ENCODE assay signal across 11 cellular contexts in the genomic region with DNA sequence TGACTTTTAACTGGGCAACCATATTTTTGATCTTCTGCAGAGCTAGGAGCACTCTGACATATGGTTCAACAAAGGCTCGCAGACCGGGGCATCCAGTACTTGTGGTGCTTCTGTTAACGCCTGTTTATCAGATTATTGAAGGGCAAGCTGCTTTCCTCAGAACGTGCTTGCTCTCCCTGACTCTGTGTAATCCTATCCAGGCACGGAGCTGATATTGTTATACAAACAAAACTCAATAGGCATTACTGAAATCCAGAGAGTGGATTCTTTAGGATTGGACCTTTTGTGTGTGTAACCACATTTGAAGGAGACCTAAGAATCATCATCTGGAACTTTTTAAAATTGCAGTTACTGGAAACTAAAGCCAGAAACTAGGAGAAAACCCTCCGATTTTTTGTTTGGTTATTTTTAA.
A peak's percentile ranks its signal among the peaks of the same experiment; 100 is the strongest.
DNase-seq lines count a peak whose midpoint lies in the region; ATAC-seq and TF ChIP-seq lines count a peak whose summit lies in the region.
"Had no signal": no experiment of that assay in that cellular context is flagged by ENCODE, and none has a peak within 500 bp of the region (broad histone marks: within the 10 kb centered on the region; RNA-seq: fewer than 3 reads in every experiment).

No MANE protein-coding gene starts in this region.

- no peak overlapping the region for H4K8ac ChIP-seq in H9 (replicated peaks; ENCODE audit: insufficient read length, low read depth, low read length)

- no peak overlapping the region for H3K56ac ChIP-seq in H9 (ENCODE audit: insufficient read length, low read depth, low read length)

- H3K9me3 ChIP-seq in H9 (ENCODE audit: control insufficient read depth, low read depth, low read length) (no peaks in the 10 kb centered on the region), gastrocnemius medialis (no peaks in the 10 kb centered on the region), MM.1S (replicated peaks; ENCODE audit: insufficient read depth, low read length) (no peaks in the 10 kb centered on the region)

- no peak overlapping the region for H2BK20ac ChIP-seq in H9 (ENCODE audit: low read depth, low read length, poor library complexity, severe bottlenecking)

- H2BK12ac ChIP-seq in H9 (ENCODE audit: insufficient read length, low read depth, low read length): no peak overlapping the region

- no peak overlapping the region for H2BK15ac ChIP-seq in H9 (ENCODE audit: low read depth, low read length)

- H3K4me1 ChIP-seq in H9 (ENCODE audit: insufficient read depth, low read length): peaks cover 9% of the 10 kb centered on the region; the same call in 1 of the 2 replicates
- peaks cover 75 to 87% of the 10 kb centered on the region in 2 donors for H3K4me1 ChIP-seq in gastrocnemius medialis
- no peaks in the 10 kb centered on the region for H3K4me1 ChIP-seq in MM.1S (ENCODE audit: low read length)

- POLR2A ChIA-PET in activated CD4-positive, alpha-beta T cell treated with anti-CD3 and anti-CD28 coated beads, Interleukin-2, amount 10 ng/mL, durations not matched to agents 7 days and 5 days (lab: Charles Lee): no interaction called here

- intact Hi-C loops in Right ventricle myocardium superior (cut with DNase I): loop anchor here (5.0 kb wide), 1 partner anchor 246 kb away; a partner anchor contains a TSS
- intact Hi-C loops in gastrocnemius medialis (cut with DNase I; ENCODE audit: low total_unique reads): no loop called here

- WGBS in H9 (ENCODE audit: extremely low coverage, insufficient read length, low lambda C conversion rate): no CpG with 5 or more reads among the region's 6 CpGs

- ATAC-seq in Right ventricle myocardium superior (ENCODE audit: poor library complexity) (peak; percentile 61), gastrocnemius medialis (peak in 1 of 2 donors; percentile 18)

- H4K20me1 ChIP-seq in H9 (ENCODE audit: control insufficient read depth, insufficient read depth, insufficient read length) (no peaks in the 10 kb centered on the region), MM.1S (ENCODE audit: insufficient read depth, low read length) (no peaks in the 10 kb centered on the region)

- no peak overlapping the region for H2AK5ac ChIP-seq in H9 (ENCODE audit: insufficient read length, low read length)

- TF ChIP-seq CTCF in H9 (conservative IDR thresholded peaks at IDR 0.05): no peak
- TF ChIP-seq CTCF in gastrocnemius medialis (IDR thresholded peaks at IDR 0.05 in 4 of 5, conservative IDR thresholded peaks at IDR 0.05 in 1 of 5): no peak
- TF ChIP-seq CTCF in MM.1S (IDR thresholded peaks at IDR 0.05; ENCODE audit: low read length): no peak

- no peaks in the 10 kb centered on the region for H3K36me3 Mint-ChIP-seq in H9 (ENCODE audit: insufficient read depth in 1 of 3, low read depth in 3 of 3)
- H3K36me3 Mint-ChIP-seq in activated CD4-positive, alpha-beta T cell treated with anti-CD3 and anti-CD28 coated beads, Interleukin-2, amount 10 ng/mL, durations not matched to agents 7 days and 5 days (ENCODE audit: low read depth): no peaks in the 10 kb centered on the region

- H3F3A ChIP-seq in MM.1S (ENCODE audit: insufficient read depth, low read length): no peaks in the 10 kb centered on the region

- H3K9ac ChIP-seq in H9 (ENCODE audit: extremely low read depth, insufficient read length, low read length) (no peak overlapping the region), MM.1S (ENCODE audit: low read length) (no peak overlapping the region)

- no peak overlapping the region for H3K27ac ChIP-seq in H9 (ENCODE audit: insufficient read length, low read depth, low read length)
- H3K27ac ChIP-seq in gastrocnemius medialis: peak overlapping the region; percentile 45 to 73 (median 57)
- H3K27ac ChIP-seq in MM.1S (ENCODE audit: low read length): no peak overlapping the region

- H3K79me1 ChIP-seq in H9 (ENCODE audit: insufficient read depth, low read depth, low read length, poor library complexity, severe bottlenecking): peaks cover 6% of the 10 kb centered on the region

- H3K36me3 ChIP-seq in gastrocnemius medialis: no peaks in the 10 kb centered on the region
- no peaks in the 10 kb centered on the region for H3K36me3 ChIP-seq in MM.1S (replicated peaks; ENCODE audit: insufficient read depth, low read length)

- no peaks in the 10 kb centered on the region for H3K27me3 Mint-ChIP-seq in H9 (ENCODE audit: low read depth)
- H3K27me3 Mint-ChIP-seq in activated CD4-positive, alpha-beta T cell treated with anti-CD3 and anti-CD28 coated beads, Interleukin-2, amount 10 ng/mL, durations not matched to agents 7 days and 5 days: no peaks in the 10 kb centered on the region
- H3K27me3 Mint-ChIP-seq: stimulated activated naive CD8-positive, alpha-beta T cell treated with anti-CD3 and anti-CD28 coated beads, Interleukin-15, Interleukin-2, amounts not matched to agents 100 ng/mL and 50 ng/mL, for 24 hours had no signal

- no peak overlapping the region for H4K91ac ChIP-seq in H9 (ENCODE audit: insufficient read length, low read depth, low read length)

- H2BK5ac ChIP-seq in H9 (ENCODE audit: insufficient read length, low read length): no peak overlapping the region

- TF ChIP-seq POLR2A in gastrocnemius medialis (IDR thresholded peaks at IDR 0.05): no peak

- H3K79me2 ChIP-seq in H9 (ENCODE audit: insufficient read depth, low read length): peaks cover 14% of the 10 kb centered on the region; the same call in 1 of the 2 replicates
- H3K79me2 ChIP-seq in MM.1S (ENCODE audit: low read length): peaks cover 6% of the 10 kb centered on the region; the same call in 1 of the 2 replicates

- no peaks in the 10 kb centered on the region for H3K27me3 ChIP-seq in H9 (ENCODE audit: insufficient read depth, low read length)
- no peaks in the 10 kb centered on the region for H3K27me3 ChIP-seq in gastrocnemius medialis
- H3K27me3 ChIP-seq in MM.1S (replicated peaks; ENCODE audit: insufficient read depth, low read length): no peaks in the 10 kb centered on the region

- peaks cover 67 to 68% of the 10 kb centered on the region in 2 experiments for H3K4me1 Mint-ChIP-seq in H9
- H3K4me1 Mint-ChIP-seq in activated CD4-positive, alpha-beta T cell treated with anti-CD3 and anti-CD28 coated beads, Interleukin-2, amount 10 ng/mL, durations not matched to agents 7 days and 5 days: no peaks in the 10 kb centered on the region

- no peak overlapping the region for H3K23ac ChIP-seq in H9 (ENCODE audit: insufficient read length, low read depth, low read length)

- H3K4me3 ChIP-seq in gastrocnemius medialis (no peak overlapping the region), MM.1S (ENCODE audit: low read length) (no peak overlapping the region)

- no peak overlapping the region for H3T11ph ChIP-seq in H9 (ENCODE audit: low read length)

- DNase-seq in H9: no peak
- peak; percentile 1 for DNase-seq in NCI-H774 (lab: John Stamatoyannopoulos, UW)
- no peak for DNase-seq in Right ventricle myocardium superior
- DNase-seq in gastrocnemius medialis: no peak
- no peak for DNase-seq in stimulated activated CD4-positive, alpha-beta T cell treated with anti-CD3 and anti-CD28 coated beads, Interleukin-2, amount 100 ng/mL, for 24 hours
- no peak for DNase-seq in activated CD4-positive, alpha-beta T cell treated with anti-CD3 and anti-CD28 coated beads, Interleukin-2, amount 10 ng/mL, durations not matched to agents 7 days and 5 days
- no peak for DNase-seq in foreskin melanocyte
- no peak for DNase-seq in MM.1S
- DNase-seq: activated naive CD4-positive, alpha-beta T cell treated with anti-CD3 and anti-CD28 coated beads, Interleukin-2, amount 50 U/mL, for 16 hours; NCI-H2227 treated with DMSO at 0.1 percent for 48 hours had no signal

- no peak overlapping the region for H3K4ac ChIP-seq in H9 (ENCODE audit: low read depth, low read length)

- no peak overlapping the region for H3K4me2 ChIP-seq in H9 (ENCODE audit: insufficient read depth, insufficient read length, low read length)
- no peak overlapping the region for H3K4me2 ChIP-seq in MM.1S (ENCODE audit: low read depth, low read length)

- no peaks in the 10 kb centered on the region for H3K23me2 ChIP-seq in H9 (ENCODE audit: insufficient read length, low read depth, low read length, poor library complexity, severe bottlenecking)

- H2AFZ ChIP-seq in H9 (ENCODE audit: low read length) (no peak overlapping the region), MM.1S (ENCODE audit: low read length) (no peak overlapping the region)

- CTCF ChIA-PET in activated CD4-positive, alpha-beta T cell treated with anti-CD3 and anti-CD28 coated beads, Interleukin-2, amount 10 ng/mL, durations not matched to agents 7 days and 5 days (lab: Charles Lee): no interaction called here

- no peak overlapping the region for H4K5ac ChIP-seq in H9 (ENCODE audit: insufficient read length, low read depth, low read length)

- no peak overlapping the region for H3K18ac ChIP-seq in H9 (ENCODE audit: insufficient read length, low read depth, low read length)

- H3K9me3 Mint-ChIP-seq in H9: no peaks in the 10 kb centered on the region
- no peaks in the 10 kb centered on the region for H3K9me3 Mint-ChIP-seq in activated CD4-positive, alpha-beta T cell treated with anti-CD3 and anti-CD28 coated beads, Interleukin-2, amount 10 ng/mL, durations not matched to agents 7 days and 5 days
- H3K9me3 Mint-ChIP-seq: stimulated activated naive CD8-positive, alpha-beta T cell treated with anti-CD3 and anti-CD28 coated beads, Interleukin-15, Interleukin-2, amounts not matched to agents 100 ng/mL and 50 ng/mL, for 24 hours had no signal

- H3K9me2 ChIP-seq in MM.1S (replicated peaks; ENCODE audit: insufficient read depth, low read length): no peaks in the 10 kb centered on the region

- H3K27ac Mint-ChIP-seq in H9: peak overlapping the region in 2 of 3 experiments; percentile 37 to 42; a peak in 1 of 7 replicates
- no peak overlapping the region for H3K27ac Mint-ChIP-seq in activated CD4-positive, alpha-beta T cell treated with anti-CD3 and anti-CD28 coated beads, Interleukin-2, amount 10 ng/mL, durations not matched to agents 7 days and 5 days
- H3K27ac Mint-ChIP-seq: stimulated activated naive CD8-positive, alpha-beta T cell treated with anti-CD3 and anti-CD28 coated beads, Interleukin-15, Interleukin-2, amounts not matched to agents 100 ng/mL and 50 ng/mL, for 24 hours had no signal

- H3K4me3 Mint-ChIP-seq in H9: no peak overlapping the region
- H3K4me3 Mint-ChIP-seq in activated CD4-positive, alpha-beta T cell treated with anti-CD3 and anti-CD28 coated beads, Interleukin-2, amount 10 ng/mL, durations not matched to agents 7 days and 5 days: no peak overlapping the region
- H3K4me3 Mint-ChIP-seq: stimulated activated naive CD8-positive, alpha-beta T cell treated with anti-CD3 and anti-CD28 coated beads, Interleukin-15, Interleukin-2, amounts not matched to agents 100 ng/mL and 50 ng/mL, for 24 hours had no signal

- H3K14ac ChIP-seq in H9 (ENCODE audit: insufficient read depth, low read length): no peak overlapping the region

- H2BK120ac ChIP-seq in H9 (ENCODE audit: low read depth, low read length, poor library complexity, severe bottlenecking): no peak overlapping the region

- in situ Hi-C loops in gastrocnemius medialis (cut with MboI; ENCODE audit: low sequenced_read_pairs in 4 of 4): no loop called here

Comparison
In these comparisons a context has a peak if more than half of its experiments do, and no peak if none do; other contexts are left out.
1. H3K27ac ChIP-seq: peak in gastrocnemius medialis (4 of 4); none in H9 (single experiment) and MM.1S (single experiment).